Comparison of ENCODE assay signal across 12 cellular contexts in genomic region chr10:16995867-16996529, GRCh38.
DNase-seq lines count a peak whose midpoint lies in the region; ATAC-seq lines count a peak whose summit lies in the region.
"Had no signal": no experiment of that assay in that cellular context is flagged by ENCODE, and none has a peak within 500 bp of the region (broad histone marks: within the 10 kb centered on the region; RNA-seq: fewer than 3 reads in every experiment).

No MANE protein-coding gene starts in this region.

- H3K9me3 ChIP-seq in MG63 (peaks cover 2% of the 10 kb centered on the region; the same call in 1 of the 2 replicates), mesenchymal stem cell (ENCODE audit: control insufficient read depth, low read length) (peaks cover 5% of the 10 kb centered on the region)
- H3K9me3 ChIP-seq: testis had no signal

- H3K36me3 Mint-ChIP-seq in central memory CD8-positive, alpha-beta T cell (ENCODE audit: insufficient read depth) = no peaks in the 10 kb centered on the region

- peak overlapping the region in 1 of 2 experiments; percentile 5 for H3K4ac ChIP-seq in mesenchymal stem cell (ENCODE audit: low read depth in 1 of 2, low read length in 2 of 2)

- peak overlapping the region; percentile 10 for H4K8ac ChIP-seq in mesenchymal stem cell (ENCODE audit: low read length)

- H3K4me1 ChIP-seq in mesenchymal stem cell (ENCODE audit: control insufficient read depth, insufficient read depth, low read depth, low read length) = peaks cover 7% of the 10 kb centered on the region

- peak overlapping the region in 1 of 2 experiments; percentile 23 for H3K14ac ChIP-seq in mesenchymal stem cell (ENCODE audit: low read length in 2 of 2)

- H3K27me3 ChIP-seq in MG63 = no peaks in the 10 kb centered on the region
- no peaks in the 10 kb centered on the region for H3K27me3 ChIP-seq in mesenchymal stem cell (ENCODE audit: control insufficient read depth in 1 of 2, insufficient read depth in 1 of 2, low read length in 2 of 2)
- H3K27me3 ChIP-seq: testis had no signal

- no peaks in the 10 kb centered on the region for H3K9me3 Mint-ChIP-seq in central memory CD8-positive, alpha-beta T cell

- H3K27ac Mint-ChIP-seq in central memory CD8-positive, alpha-beta T cell (ENCODE audit: low read depth) = no peak overlapping the region

- no peak overlapping the region for H3K4me3 Mint-ChIP-seq in central memory CD8-positive, alpha-beta T cell

- H3K4me1 Mint-ChIP-seq in central memory CD8-positive, alpha-beta T cell = no peaks in the 10 kb centered on the region

- H2BK5ac ChIP-seq in mesenchymal stem cell (ENCODE audit: low read depth, low read length, poor library complexity, severe bottlenecking) = no peak overlapping the region

- H3K27me3 Mint-ChIP-seq in central memory CD8-positive, alpha-beta T cell = no peaks in the 10 kb centered on the region

- no peak overlapping the region for H3K27ac ChIP-seq in mesenchymal stem cell (ENCODE audit: low read length, poor library complexity, severe bottlenecking)

- H4K91ac ChIP-seq in mesenchymal stem cell (ENCODE audit: low read length) = no peak overlapping the region

- no peak overlapping the region for H2BK120ac ChIP-seq in mesenchymal stem cell (ENCODE audit: low read depth, low read length)

- no peak overlapping the region for H2BK15ac ChIP-seq in mesenchymal stem cell (ENCODE audit: low read depth, poor library complexity, severe bottlenecking)

- no peak overlapping the region for H2AFZ ChIP-seq in mesenchymal stem cell (ENCODE audit: low read depth, low read length)

- H3K4me2 ChIP-seq in mesenchymal stem cell (ENCODE audit: low read length, poor library complexity, severe bottlenecking) = no peak overlapping the region

- DNase-seq in AG08395 (ENCODE audit: low spot score) = peak; percentile 19
- DNase-seq in MG63 = no peak
- no peak for DNase-seq in central memory CD8-positive, alpha-beta T cell (ENCODE audit: low spot score in 2 of 2)
- peak; percentile 92 for DNase-seq in mesenchymal stem cell
- DNase-seq in cerebellar nuclear complex (lab: John Stamatoyannopoulos, UW) = no peak
- no peak for DNase-seq in COLO668 (lab: John Stamatoyannopoulos, UW; ENCODE audit: unreplicated experiment)
- DNase-seq: activated effector memory CD4-positive, alpha-beta T cell treated with Interleukin-2 at 50 U/mL for 16 hours; DND-41; NCI-H345; testis had no signal

- H3K36me3 ChIP-seq in MG63 (no peaks in the 10 kb centered on the region), mesenchymal stem cell (ENCODE audit: control insufficient read depth in 1 of 2, insufficient read depth in 2 of 2, low read depth in 1 of 2, low read length in 2 of 2) (no peaks in the 10 kb centered on the region)

- H3K9ac ChIP-seq in mesenchymal stem cell (ENCODE audit: low read length) = peak overlapping the region; percentile 73

- H2BK12ac ChIP-seq in mesenchymal stem cell (ENCODE audit: low read length in 2 of 2) = peak overlapping the region; percentile 29 to 94

- ATAC-seq in central memory CD8-positive, alpha-beta T cell (replicated peaks; ENCODE audit: extremely low read depth, poor library complexity, severe bottlenecking) = peak; percentile 43
- no peak for ATAC-seq in GM21717 (IDR thresholded peaks at IDR 0.05; ENCODE audit: unreplicated experiment)
- ATAC-seq in activated CD4-positive, CD25-positive, alpha-beta regulatory T cell treated with anti-CD3 and anti-CD28 coated beads, Interleukin-2, amount 50 U/mL, for 24 hours = no peak

- H3K79me1 ChIP-seq in mesenchymal stem cell (replicated peaks; ENCODE audit: low read length, poor library complexity, severe bottlenecking) = no peaks in the 10 kb centered on the region

- WGBS in mesenchymal stem cell = 30% methylated on average over 5 of the region's 6 CpGs

- peak overlapping the region; percentile 7 to 44 for H3K18ac ChIP-seq in mesenchymal stem cell (ENCODE audit: low read depth in 1 of 2, low read length in 2 of 2)

- no peak overlapping the region for H3K23ac ChIP-seq in mesenchymal stem cell (ENCODE audit: low read length in 2 of 2)

- peak overlapping the region; percentile 18 for H3K4me3 ChIP-seq in MG63
- H3K4me3 ChIP-seq in mesenchymal stem cell (ENCODE audit: insufficient read depth in 1 of 2, low read depth in 1 of 2, low read length in 2 of 2) = no peak overlapping the region
- H3K4me3 ChIP-seq: testis had no signal

- peak overlapping the region; percentile 57 for H2AK5ac ChIP-seq in mesenchymal stem cell (ENCODE audit: low read length, severe bottlenecking)

Comparison
In these comparisons a context has a peak if more than half of its experiments do, and no peak if none do; other contexts are left out.
1. DNase-seq: peak in AG08395 (single experiment) and mesenchymal stem cell (single experiment); none in MG63 (single experiment), central memory CD8-positive, alpha-beta T cell (0 of 2), cerebellar nuclear complex (0 of 2) and COLO668 (single experiment).